Comparison of ENCODE assay signal across 8 cellular contexts in genomic region chr11:124739479-124740276, GRCh38. TPM values are rescaled to one million over a fixed set of nuclear protein-coding genes. Genes with fewer than 3 reads are reported as not detected.
DNase-seq lines count a peak whose midpoint lies in the region; ATAC-seq and TF ChIP-seq lines count a peak whose summit lies in the region.

Gene NRGN (plus strand): TSS chr11:124739942. CDS start chr11:124740085, 143 bp downstream.

- TF ChIP-seq POLR2A in esophagus squamous epithelium (IDR thresholded peaks at IDR 0.05), result no peak

- peak within 1 kb of the TSS; percentile 80 for H3K4me3 Mint-ChIP-seq in activated T-cell treated with anti-CD3 and anti-CD28 coated beads, Interleukin-2, amount 50 U/mL, for 4 hours

- 3% methylated on average over 11 to 32 of the region's 59 CpGs for WGBS in esophagus squamous epithelium, 2 donors

- peaks cover 4% of the 10 kb centered on the region for H3K27me3 Mint-ChIP-seq in activated T-cell treated with anti-CD3 and anti-CD28 coated beads, Interleukin-2, amount 50 U/mL, for 4 hours (ENCODE audit: low read depth)

- peaks cover 14% of the 10 kb centered on the region for H3K4me1 Mint-ChIP-seq in activated T-cell treated with anti-CD3 and anti-CD28 coated beads, Interleukin-2, amount 50 U/mL, for 4 hours (ENCODE audit: low read depth)

- H3K27me3 ChIP-seq in esophagus squamous epithelium, result peaks cover 0 to 64% (median 0%) of the 10 kb centered on the region in 4 donors

- peak; percentile 57 for DNase-seq in DMS114 treated with DMSO at 0.1 percent for 48 hours (lab: John Stamatoyannopoulos, UW; ENCODE audit: unreplicated experiment)
- peak; percentile 94 for DNase-seq in HuH-7.5 (ENCODE audit: low spot score)
- peak; percentile 32 for DNase-seq in OCI-M2 (lab: John Stamatoyannopoulos, UW; ENCODE audit: unreplicated experiment)
- DNase-seq in activated T-cell treated with anti-CD3 and anti-CD28 coated beads, Interleukin-2, amount 50 U/mL, for 4 hours, result peak; percentile 80
- peak; percentile 49 for DNase-seq in esophagus squamous epithelium (lab: John Stamatoyannopoulos, UW)
- peak; percentile 87 for DNase-seq in myocyte (ENCODE audit: low read depth)
- DNase-seq in stimulated activated CD8-positive, alpha-beta memory T cell treated with anti-CD3 and anti-CD28 coated beads, Interleukin-7, amount 100 ng/mL, for 24 hours (ENCODE audit: low read depth), result peak; percentile 61

- intact Hi-C loops in esophagus squamous epithelium (cut with DNase I), result loop anchor here (5.0 kb wide), 1 partner anchor 67 kb away; the partner anchor contains the start of genes SIAE and SPA17

- no peaks in the 10 kb centered on the region for H3K9me3 Mint-ChIP-seq in activated T-cell treated with anti-CD3 and anti-CD28 coated beads, Interleukin-2, amount 50 U/mL, for 4 hours

- no peaks in the 10 kb centered on the region for H3K36me3 ChIP-seq in esophagus squamous epithelium

- peaks cover 13 to 20% (median 17%) of the 10 kb centered on the region in 3 donors for H3K4me1 ChIP-seq in esophagus squamous epithelium

- ATAC-seq in GM21576 (IDR thresholded peaks at IDR 0.05; ENCODE audit: unreplicated experiment), result peak; percentile 99
- peak; percentile 96 to 97 for ATAC-seq in activated T-cell treated with anti-CD3 and anti-CD28 coated beads, Interleukin-2, amount 50 U/mL, for 4 hours

- H3K9me3 ChIP-seq in esophagus squamous epithelium, result no peaks in the 10 kb centered on the region

- no peak for TF ChIP-seq CTCF in esophagus squamous epithelium (IDR thresholded peaks at IDR 0.05)

- H3K4me3 ChIP-seq in esophagus squamous epithelium, result peak within 1 kb of the TSS; percentile 36 to 78 (median 54)

- H3K36me3 Mint-ChIP-seq in activated T-cell treated with anti-CD3 and anti-CD28 coated beads, Interleukin-2, amount 50 U/mL, for 4 hours (ENCODE audit: insufficient read depth), result no peaks in the 10 kb centered on the region

- H3K27ac ChIP-seq in esophagus squamous epithelium, result peak within 1 kb of the TSS in 2 of 4 donors; percentile 54 to 62

RNA-seq across cellular contexts. Expression of gene NRGN, which starts in this region (rescaled TPM):
- 1 to 10 TPM; 1.2 to 2.4 (median 1.6) TPM for total RNA-seq in activated T-cell treated with anti-CD3 and anti-CD28 coated beads, Interleukin-2, amount 50 U/mL, for 4 hours
- 1 to 10 TPM in 3 of 4 donors, under 1 TPM in 1; 0.83 to 5.0 (median 1.5) TPM for total RNA-seq in esophagus squamous epithelium
- not detected in 2 replicates for total RNA-seq in myocyte
- 0.15 TPM for polyA plus RNA-seq in myocyte (2012)

Comparison
In these comparisons a context has a peak if more than half of its experiments do, and no peak if none do; other contexts are left out.
1. Peak in DNase-seq in myocyte; RNA of the gene not detected or under 1 TPM.
2. DNase-seq: peak in every context shown above with its lines; median percentile 94 in HuH-7.5; 87 in myocyte; 80 in activated T-cell treated with anti-CD3 and anti-CD28 coated beads, Interleukin-2, amount 50 U/mL, for 4 hours; 61 in stimulated activated CD8-positive, alpha-beta memory T cell treated with anti-CD3 and anti-CD28 coated beads, Interleukin-7, amount 100 ng/mL, for 24 hours; 57 in DMS114 treated with DMSO at 0.1 percent for 48 hours; 49 in esophagus squamous epithelium; 32 in OCI-M2.